In genomic region chr3:169218314-169218983, GRCh38 we compare ENCODE assay signal across 8 cellular contexts.
DNase-seq lines count a peak whose midpoint lies in the region; ATAC-seq, FAIRE-seq and TF ChIP-seq lines count a peak whose summit lies in the region.

No MANE protein-coding gene starts in this region.

- H3K27ac ChIP-seq in keratinocyte (ENCODE audit: control insufficient read depth, insufficient read depth, low read length), result no peak overlapping the region

- H3K4me2 ChIP-seq in keratinocyte (ENCODE audit: control insufficient read depth, extremely low read depth, insufficient read depth, low read depth, low read length), result no peak overlapping the region

- no peaks in the 10 kb centered on the region for H3K9me3 ChIP-seq in keratinocyte (ENCODE audit: control insufficient read depth, low read depth, low read length)

- H3K9me1 ChIP-seq in keratinocyte (ENCODE audit: control insufficient read depth, extremely low read depth, insufficient read depth, low read length), result no peaks in the 10 kb centered on the region

- H3K9ac ChIP-seq in keratinocyte (ENCODE audit: control insufficient read depth, extremely low read depth, insufficient read depth, low read length), result no peak overlapping the region

- FAIRE-seq in keratinocyte (lab: Jason Lieb, UNC) (peak; percentile 68), urothelium cell line (lab: Jason Lieb, UNC) (no peak)

- ATAC-seq in GM19455 (IDR thresholded peaks at IDR 0.05; ENCODE audit: unreplicated experiment), result no peak

- peak overlapping the region; percentile 87 for H2AFZ ChIP-seq in keratinocyte (ENCODE audit: control insufficient read depth, low read length)

- H3K36me3 ChIP-seq in keratinocyte (ENCODE audit: control insufficient read depth in 2 of 2, extremely low read depth in 1 of 2, insufficient read depth in 2 of 2, low read length in 2 of 2), result no peaks in the 10 kb centered on the region

- H3K4me3 ChIP-seq in LNCaP clone FGC (ENCODE audit: low read depth, low read length) (no peak overlapping the region), keratinocyte (ENCODE audit: control insufficient read depth in 2 of 3, extremely low read depth in 1 of 3, insufficient read depth in 2 of 3, low read depth in 1 of 3, low read length in 3 of 3) (no peak overlapping the region)

- TF ChIP-seq CTCF in LNCaP clone FGC (IDR thresholded peaks at IDR 0.05; ENCODE audit: control insufficient read depth, extremely low read depth, insufficient read depth) (peak; percentile 79), keratinocyte (optimal IDR thresholded peaks at IDR 0.05 in 1 of 3, IDR thresholded peaks at IDR 0.05 in 1 of 3, conservative IDR thresholded peaks at IDR 0.05 in 1 of 3; ENCODE audit: extremely low read depth in 1 of 3, insufficient read depth in 2 of 3, low read length in 3 of 3) (peak; percentile 45 to 57 (median 54))

- DNase-seq in DMS 273 (lab: John Stamatoyannopoulos, UW; ENCODE audit: unreplicated experiment) (peak; percentile 88), LNCaP clone FGC (ENCODE audit: low read depth) (peak; percentile 84), amniotic stem cell (lab: John Stamatoyannopoulos, UW) (peak; percentile 52), keratinocyte (ENCODE audit: low read depth, low spot score) (no peak), urothelium cell line (ENCODE audit: low spot score) (peak; percentile 52), middle frontal gyrus (ENCODE audit: extremely low spot score, low spot score) (no peak), DMS114 treated with DMSO at 0.1 percent for 48 hours (lab: John Stamatoyannopoulos, UW; ENCODE audit: unreplicated experiment) (no peak)

- H4K20me1 ChIP-seq in keratinocyte (ENCODE audit: control insufficient read depth, extremely low read depth, insufficient read depth, low read length), result no peaks in the 10 kb centered on the region

- no peaks in the 10 kb centered on the region for H3K79me2 ChIP-seq in keratinocyte (ENCODE audit: control insufficient read depth, insufficient read depth, low read length)

- dilution Hi-C loops in keratinocyte (cut with MboI; ENCODE audit: extremely low pct_ligation_motif_present, low sequenced_read_pairs), result no loop called here

- H3K4me1 ChIP-seq in keratinocyte (ENCODE audit: control insufficient read depth, extremely low read depth, insufficient read depth, low read length), result no peaks in the 10 kb centered on the region

- H3K27me3 ChIP-seq in keratinocyte (ENCODE audit: control insufficient read depth, extremely low read depth, insufficient read depth, low read length), result no peaks in the 10 kb centered on the region

Comparison
In these comparisons a context has a peak if more than half of its experiments do, and no peak if none do; other contexts are left out.
1. DNase-seq: peak in DMS 273 (single experiment), LNCaP clone FGC (single experiment), amniotic stem cell (single experiment) and urothelium cell line (single experiment); none in keratinocyte (single experiment), middle frontal gyrus (single experiment) and DMS114 treated with DMSO at 0.1 percent for 48 hours (single experiment).